In the genomic region with DNA sequence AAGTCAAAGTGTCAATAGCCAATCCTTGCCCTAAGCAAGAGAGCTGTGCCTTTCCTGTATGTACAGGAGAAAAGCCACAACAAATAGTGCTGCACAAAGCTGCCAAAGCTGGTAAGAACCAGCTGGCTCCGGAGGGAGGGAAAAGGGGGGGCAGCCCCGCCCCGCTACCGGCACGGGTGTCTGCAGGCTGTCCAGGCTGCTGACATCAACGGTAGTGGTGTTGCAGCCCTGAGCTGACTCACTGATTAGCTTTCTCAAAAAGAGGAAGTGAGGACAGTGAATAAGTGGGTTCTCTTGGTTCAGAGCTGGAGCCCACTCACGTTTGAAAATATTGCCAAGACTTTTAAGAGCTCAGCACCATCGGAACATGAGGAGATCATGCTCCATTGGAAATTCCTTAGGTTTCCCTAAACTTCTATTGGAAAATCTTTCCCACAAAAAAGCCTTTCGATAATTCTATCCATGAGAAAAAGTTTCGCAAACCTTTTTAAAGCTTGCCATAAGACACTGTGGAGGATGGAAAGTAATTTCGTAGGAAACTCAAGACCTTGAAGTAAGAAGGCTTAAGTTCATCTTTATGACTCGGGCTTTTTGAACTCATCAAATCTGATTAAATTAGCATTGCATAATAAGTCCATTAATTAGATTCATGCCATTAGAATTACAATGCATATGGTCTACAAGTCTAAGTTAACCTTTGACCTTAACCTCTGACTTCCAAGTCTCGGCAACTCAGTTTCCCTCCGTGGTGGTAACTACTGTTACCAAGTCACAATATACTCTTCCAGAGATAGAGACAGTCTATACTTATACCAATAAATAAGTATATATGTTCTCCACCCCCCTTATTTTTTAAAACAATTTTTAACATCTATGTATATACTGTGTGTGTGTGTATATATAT, we compare ENCODE assay signal across 8 cellular contexts.
DNase-seq lines count a peak whose midpoint lies in the region; ATAC-seq and TF ChIP-seq lines count a peak whose summit lies in the region.

No MANE protein-coding gene starts in this region.

- CTCF ChIA-PET in Panc1 (lab: Charles Lee): interaction anchor here (0.6 kb wide), 1 partner anchor 46 kb away, joined by 4 read pairs; no protein-coding TSS in a partner anchor

- H3K79me2 ChIP-seq in parathyroid adenoma: no peaks in the 10 kb centered on the region

- in situ Hi-C loops in Panc1 (cut with HindIII; ENCODE audit: low pct_unique_long_range_greater_than_20kb, low sequenced_read_pairs): no loop called here

- no peak overlapping the region for H3K4me3 ChIP-seq in HUES48 (ENCODE audit: low read depth, low read length)
- peak overlapping the region in 1 of 2 experiments; percentile 28; a peak in 2 of 4 replicates for H3K4me3 ChIP-seq in Panc1 (ENCODE audit: low read depth in 2 of 2, low read length in 2 of 2)
- no peak overlapping the region for H3K4me3 ChIP-seq in gastroesophageal sphincter
- no peak overlapping the region for H3K4me3 ChIP-seq in parathyroid adenoma (ENCODE audit: low read depth, low read length)
- H3K4me3 ChIP-seq in upper lobe of left lung: no peak overlapping the region

- DNase-seq in DMS53 treated with DMSO at 0.1 percent for 48 hours (lab: John Stamatoyannopoulos, UW; ENCODE audit: unreplicated experiment): peak; percentile 91
- DNase-seq in Panc1 (ENCODE audit: low read depth, low spot score): peak; percentile 27
- peak; percentile 70 for DNase-seq in activated effector memory CD4-positive, alpha-beta T cell treated with anti-CD3 and anti-CD28 coated beads, Interleukin-2, amount 50 U/mL, for 16 hours
- DNase-seq in upper lobe of left lung: peak; percentile 92 to 95

- TF ChIP-seq POLR2A in gastroesophageal sphincter (IDR thresholded peaks at IDR 0.05) (no peak), upper lobe of left lung (IDR thresholded peaks at IDR 0.05) (peak in 1 of 4 donors; percentile 32)

- BruUV-seq in Panc1 (replicated peaks; lab: Mats Ljungman, UMichigan): no TSS peak

- no peak for TF ChIP-seq EP300 in gastroesophageal sphincter (IDR thresholded peaks at IDR 0.05)
- TF ChIP-seq EP300 in upper lobe of left lung (IDR thresholded peaks at IDR 0.05): peak in 2 of 4 donors; percentile 53 to 91

- TF ChIP-seq CTCF in Panc1 (IDR thresholded peaks at IDR 0.05) (no peak), gastroesophageal sphincter (IDR thresholded peaks at IDR 0.05) (no peak), parathyroid adenoma (IDR thresholded peaks at IDR 0.05) (no peak), upper lobe of left lung (IDR thresholded peaks at IDR 0.05) (no peak)

- ATAC-seq in GM21528 (IDR thresholded peaks at IDR 0.05; ENCODE audit: low FRiP score, unreplicated experiment) (peak; percentile 98), Panc1 (peak; percentile 87), gastroesophageal sphincter (peak; percentile 93), upper lobe of left lung (ENCODE audit: low FRiP score in 2 of 2) (peak; percentile 95)

- peak overlapping the region; percentile 46 for H3K27ac ChIP-seq in HUES48 (ENCODE audit: low read depth, low read length)
- H3K27ac ChIP-seq in Panc1 (ENCODE audit: low read length): peak overlapping the region; percentile 65
- peak overlapping the region; percentile 14 to 59 (median 30) for H3K27ac ChIP-seq in gastroesophageal sphincter
- peak overlapping the region; percentile 0 for H3K27ac ChIP-seq in parathyroid adenoma
- H3K27ac ChIP-seq in upper lobe of left lung: peak overlapping the region; percentile 10 to 62 (median 42)

- H3K36me3 ChIP-seq in HUES48 (ENCODE audit: control insufficient read depth, insufficient read depth, low read length) (peaks cover 10% of the 10 kb centered on the region), Panc1 (ENCODE audit: control insufficient read depth, insufficient read depth, low read length) (no peaks in the 10 kb centered on the region), gastroesophageal sphincter (no peaks in the 10 kb centered on the region), parathyroid adenoma (ENCODE audit: control insufficient read depth, insufficient read depth, low read length) (peaks cover 3% of the 10 kb centered on the region), upper lobe of left lung (no peaks in the 10 kb centered on the region)

- H3K27me3 ChIP-seq in HUES48 (ENCODE audit: control insufficient read depth, insufficient read depth, low read length) (no peaks in the 10 kb centered on the region), Panc1 (ENCODE audit: control insufficient read depth, insufficient read depth, low read length) (no peaks in the 10 kb centered on the region), gastroesophageal sphincter (no peaks in the 10 kb centered on the region), parathyroid adenoma (ENCODE audit: control insufficient read depth, insufficient read depth, low read length) (no peaks in the 10 kb centered on the region), upper lobe of left lung (no peaks in the 10 kb centered on the region)

- peaks cover 29% of the 10 kb centered on the region for H3K4me1 ChIP-seq in HUES48 (ENCODE audit: control insufficient read depth, insufficient read depth, low read length)
- H3K4me1 ChIP-seq in Panc1 (ENCODE audit: control insufficient read depth, insufficient read depth, low read length): peaks cover 28% of the 10 kb centered on the region
- H3K4me1 ChIP-seq in gastroesophageal sphincter: peaks cover 0 to 52% (median 19%) of the 10 kb centered on the region in 3 donors
- H3K4me1 ChIP-seq in parathyroid adenoma: peaks cover 19% of the 10 kb centered on the region
- H3K4me1 ChIP-seq in upper lobe of left lung: peaks cover 10 to 24% (median 18%) of the 10 kb centered on the region in 4 donors

- intact Hi-C loops in Panc1 (cut with micrococcal nuclease; ENCODE audit: unreplicated experiment): loop anchor here (5.0 kb wide), 1 partner anchor 145 kb away; no protein-coding TSS in a partner anchor

- peak overlapping the region; percentile 43 for H3K4me2 ChIP-seq in parathyroid adenoma (ENCODE audit: low read length)

- H3K9ac ChIP-seq in HUES48 (ENCODE audit: low read depth, low read length) (no peak overlapping the region), parathyroid adenoma (no peak overlapping the region)

- H2AFZ ChIP-seq in parathyroid adenoma: peak overlapping the region; percentile 36

- POLR2A ChIA-PET in Panc1 (lab: Charles Lee): interaction anchor here (0.7 to 0.9 kb wide), 2 partner anchors 7 to 42 kb away, joined by 3 read pairs; no protein-coding TSS in a partner anchor

- WGBS in gastroesophageal sphincter (ENCODE audit: low coverage in 1 of 2), 2 donors: 45 to 56% methylated on average over 9 of the region's 14 CpGs
- 40 to 45% methylated on average over 14 of the region's 14 CpGs for WGBS in upper lobe of left lung, 2 donors

- H3K9me3 ChIP-seq in HUES48 (ENCODE audit: control insufficient read depth, insufficient read depth, low read length) (no peaks in the 10 kb centered on the region), Panc1 (ENCODE audit: control insufficient read depth, insufficient read depth, low read depth, low read length) (no peaks in the 10 kb centered on the region), gastroesophageal sphincter (no peaks in the 10 kb centered on the region), parathyroid adenoma (ENCODE audit: control insufficient read depth, low read length) (no peaks in the 10 kb centered on the region), upper lobe of left lung (no peaks in the 10 kb centered on the region)

Comparison
In these comparisons a context has a peak if more than half of its experiments do, and no peak if none do; other contexts are left out.
1. DNase-seq: peak in every context shown above with its lines; median percentile 94 in upper lobe of left lung; 91 in DMS53 treated with DMSO at 0.1 percent for 48 hours; 70 in activated effector memory CD4-positive, alpha-beta T cell treated with anti-CD3 and anti-CD28 coated beads, Interleukin-2, amount 50 U/mL, for 16 hours; 27 in Panc1.
2. H3K27ac ChIP-seq: peak in every context shown above with its lines; median percentile 65 in Panc1; 46 in HUES48; 42 in upper lobe of left lung; 30 in gastroesophageal sphincter; 0 in parathyroid adenoma.